9 cellular contexts compared by ENCODE assay signal in genomic region chr14:91873476-91874265, GRCh38. TPM values are rescaled to one million over a fixed set of nuclear protein-coding genes. Genes with fewer than 3 reads are reported as not detected.
DNase-seq lines count a peak whose midpoint lies in the region; ATAC-seq and TF ChIP-seq lines count a peak whose summit lies in the region.
"Had no signal": no experiment of that assay in that cellular context is flagged by ENCODE, and none has a peak within 500 bp of the region (broad histone marks: within the 10 kb centered on the region; RNA-seq: fewer than 3 reads in every experiment).

No MANE protein-coding gene starts in this region.

- POLR2A ChIA-PET in T-cell (lab: Charles Lee): interaction anchor here in 1 of 2 donors (0.6 kb wide), 1 partner anchor 35 kb away, joined by 6 read pairs; no protein-coding TSS in a partner anchor

- peak overlapping the region in 2 of 4 donors; percentile 47 to 60 for H3K27ac ChIP-seq in gastrocnemius medialis

- H3K27me3 ChIP-seq in gastrocnemius medialis: no peaks in the 10 kb centered on the region

- DNase-seq in T-cell: peak; percentile 66 to 93 (median 80)
- DNase-seq in central memory CD4-positive, alpha-beta T cell: peak; percentile 89
- peak; percentile 32 to 36 for DNase-seq in stimulated activated CD8-positive, alpha-beta memory T cell treated with anti-CD3 and anti-CD28 coated beads, Interleukin-4, amount 100 ng/mL, for 4 hours (ENCODE audit: low read depth in 2 of 2, low spot score in 1 of 2)
- DNase-seq in NCI-H1092 (lab: John Stamatoyannopoulos, UW): no peak
- no peak for DNase-seq in gastrocnemius medialis
- no peak for DNase-seq in COR-L47 (lab: John Stamatoyannopoulos, UW)

- in situ Hi-C loops in gastrocnemius medialis (cut with MboI; ENCODE audit: low sequenced_read_pairs in 4 of 4): no loop called here

- no peaks in the 10 kb centered on the region for H3K27me3 Mint-ChIP-seq in T-cell

- no peak overlapping the region for H3K4me3 ChIP-seq in gastrocnemius medialis

- no peaks in the 10 kb centered on the region for H3K36me3 ChIP-seq in gastrocnemius medialis

- CTCF ChIA-PET in T-cell (lab: Charles Lee): interaction anchor here (1.6 kb wide), 2 partner anchors 37 to 38 kb away, joined by 4 to 5 read pairs; no protein-coding TSS in a partner anchor

- no peaks in the 10 kb centered on the region for H3K9me3 Mint-ChIP-seq in T-cell
- H3K9me3 Mint-ChIP-seq: nephron had no signal

- H3K4me3 Mint-ChIP-seq in T-cell: peak overlapping the region; percentile 82 to 89 (median 86)
- H3K4me3 Mint-ChIP-seq: nephron had no signal

- no peak for TF ChIP-seq POLR2A in gastrocnemius medialis (IDR thresholded peaks at IDR 0.05)

- intact Hi-C loops in gastrocnemius medialis (cut with DNase I; ENCODE audit: low total_unique reads): loop anchor here (10.0 kb wide), 1 partner anchor 89 kb away; no protein-coding TSS in a partner anchor

- peaks cover 97 to 98% (median 97%) of the 10 kb centered on the region in 3 donors for H3K4me1 Mint-ChIP-seq in T-cell

- no peak for TF ChIP-seq CTCF in gastrocnemius medialis (IDR thresholded peaks at IDR 0.05 in 4 of 5, conservative IDR thresholded peaks at IDR 0.05 in 1 of 5)

- peaks cover 3% of the 10 kb centered on the region for H3K36me3 Mint-ChIP-seq in T-cell

- H3K9me3 ChIP-seq in gastrocnemius medialis: no peaks in the 10 kb centered on the region

- ATAC-seq in GM19035 (IDR thresholded peaks at IDR 0.05; ENCODE audit: unreplicated experiment) (peak; percentile 70), HG02973 (IDR thresholded peaks at IDR 0.05; ENCODE audit: unreplicated experiment) (peak; percentile 58), T-cell (replicated peaks in 1 of 4) (peak; percentile 72 to 77 (median 74)), gastrocnemius medialis (no peak)

- H3K4me1 ChIP-seq in gastrocnemius medialis: peaks cover 7 to 11% of the 10 kb centered on the region in 2 donors

- peak overlapping the region; percentile 100 for H3K27ac Mint-ChIP-seq in T-cell

RNA-seq across cellular contexts. Expression of gene TC2N, which starts 6.3 kb away (rescaled TPM):
- total RNA-seq in T-cell (100 to 1,000 TPM; 203 to 274 (median 243) TPM), gastrocnemius medialis (10 to 100 TPM in 1 of 4 donors, 1 to 10 TPM in 3; 3.2 to 11.9 (median 7.2) TPM)

Comparison
In these comparisons a context has a peak if more than half of its experiments do, and no peak if none do; other contexts are left out.
1. ATAC-seq: peak in GM19035 (single experiment), HG02973 (single experiment) and T-cell (4 of 4); none in gastrocnemius medialis (0 of 2).
2. DNase-seq: peak in T-cell (34 of 34), central memory CD4-positive, alpha-beta T cell (single experiment) and stimulated activated CD8-positive, alpha-beta memory T cell treated with anti-CD3 and anti-CD28 coated beads, Interleukin-4, amount 100 ng/mL, for 4 hours (2 of 2); none in NCI-H1092 (single experiment), gastrocnemius medialis (0 of 2) and COR-L47 (single experiment).
3. RNA of gene TC2N, which starts 6.3 kb away (total RNA-seq): 203 to 274 TPM in T-cell; 3.2 to 11.9 TPM in gastrocnemius medialis; every median in the first group is over 10 times any median in the second.